ENCODE assay signal across 8 cellular contexts in the genomic region with DNA sequence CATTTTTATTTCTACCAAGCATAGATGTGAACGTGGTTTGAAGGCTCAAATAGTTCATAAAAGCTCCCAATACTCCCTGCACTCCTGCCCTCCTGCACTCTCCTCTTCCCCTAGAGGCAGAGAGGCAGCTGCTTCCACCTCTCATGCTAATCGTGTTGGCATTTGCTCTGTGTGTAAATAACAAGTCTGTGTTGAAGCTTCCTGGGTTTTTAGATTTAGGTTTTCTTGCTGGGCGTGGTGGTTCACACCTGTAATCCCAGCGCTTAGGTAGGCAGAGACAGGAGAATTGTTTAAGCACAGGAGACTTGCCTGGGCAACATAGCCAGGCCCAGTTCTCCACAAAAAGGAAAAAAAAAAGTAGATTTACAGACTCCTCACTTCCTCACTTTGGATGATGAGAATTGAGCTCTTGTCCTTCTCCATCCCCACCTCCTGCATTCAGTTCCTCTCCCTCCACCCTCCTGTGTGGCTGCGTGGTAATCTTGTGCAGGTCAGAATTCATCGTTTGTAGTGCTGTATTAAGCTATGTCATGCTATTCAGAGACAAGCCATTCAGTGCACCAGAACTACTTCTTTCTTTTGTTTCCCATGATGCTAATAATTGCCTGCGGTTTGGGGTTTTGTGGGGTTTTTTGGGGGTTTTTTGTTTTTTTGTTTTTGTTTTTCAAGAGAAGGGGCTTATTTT. TPM values are rescaled to one million over a fixed set of nuclear protein-coding genes. Genes with fewer than 3 reads are reported as not detected.
DNase-seq lines count a peak whose midpoint lies in the region; ATAC-seq and TF ChIP-seq lines count a peak whose summit lies in the region.

No MANE protein-coding gene starts in this region.

- H3K4me3 ChIP-seq in spleen = no peak overlapping the region
- H3K4me3 ChIP-seq in ovary = no peak overlapping the region

- peak overlapping the region; percentile 22 for H3K4me3 Mint-ChIP-seq in activated naive CD4-positive, alpha-beta T cell treated with anti-CD3 and anti-CD28 coated beads for 36 hours
- H3K4me3 Mint-ChIP-seq in T-helper 2 cell treated with Interferon-gamma antibody and Interleukin-4, amounts not matched to agents 5 μg/mL and 100 μg/mL, for 36 hours = peak overlapping the region; percentile 37

- CTCF ChIA-PET in activated naive CD4-positive, alpha-beta T cell treated with anti-CD3 and anti-CD28 coated beads for 36 hours (lab: Charles Lee) = interaction anchor here (0.7 to 17.7 kb wide), 10 partner anchors 10 to 71 kb away, joined by 3 to 241 read pairs (median 5); no protein-coding TSS in a partner anchor

- WGBS in spleen, 5 donors = 45 to 59% (median 51%) methylated on average over 7 of the region's 7 CpGs
- 39 to 55% (median 40%) methylated on average over 7 of the region's 7 CpGs for WGBS in ovary, 3 donors

- H3K9me3 ChIP-seq in spleen (no peaks in the 10 kb centered on the region), ovary (no peaks in the 10 kb centered on the region)

- TF ChIP-seq POLR2A in spleen (IDR thresholded peaks at IDR 0.05) = no peak
- no peak for TF ChIP-seq POLR2A in ovary (IDR thresholded peaks at IDR 0.05)

- H3K4me1 Mint-ChIP-seq in activated naive CD4-positive, alpha-beta T cell treated with anti-CD3 and anti-CD28 coated beads for 36 hours (ENCODE audit: low read depth) = peaks cover 33% of the 10 kb centered on the region
- peaks cover 29% of the 10 kb centered on the region for H3K4me1 Mint-ChIP-seq in T-helper 2 cell treated with Interferon-gamma antibody and Interleukin-4, amounts not matched to agents 5 μg/mL and 100 μg/mL, for 36 hours (ENCODE audit: low read depth)

- H3K36me3 ChIP-seq in spleen (no peaks in the 10 kb centered on the region), ovary (no peaks in the 10 kb centered on the region)

- intact Hi-C loops in activated naive CD4-positive, alpha-beta T cell treated with anti-CD3 and anti-CD28 coated beads for 36 hours (cut with micrococcal nuclease) = loop anchor here (1.0 kb wide), 1 partner anchor 11 kb away; no protein-coding TSS in a partner anchor
- intact Hi-C loops in spleen (cut with DNase I; ENCODE audit: low total_unique reads) = no loop called here
- intact Hi-C loops in ovary (cut with DNase I) = no loop called here

- peak overlapping the region; percentile 75 for H3K27ac Mint-ChIP-seq in activated naive CD4-positive, alpha-beta T cell treated with anti-CD3 and anti-CD28 coated beads for 36 hours
- peak overlapping the region; percentile 78 for H3K27ac Mint-ChIP-seq in T-helper 2 cell treated with Interferon-gamma antibody and Interleukin-4, amounts not matched to agents 5 μg/mL and 100 μg/mL, for 36 hours

- no peaks in the 10 kb centered on the region for H3K9me3 Mint-ChIP-seq in activated naive CD4-positive, alpha-beta T cell treated with anti-CD3 and anti-CD28 coated beads for 36 hours
- no peaks in the 10 kb centered on the region for H3K9me3 Mint-ChIP-seq in T-helper 2 cell treated with Interferon-gamma antibody and Interleukin-4, amounts not matched to agents 5 μg/mL and 100 μg/mL, for 36 hours

- no peaks in the 10 kb centered on the region for H3K27me3 Mint-ChIP-seq in activated naive CD4-positive, alpha-beta T cell treated with anti-CD3 and anti-CD28 coated beads for 36 hours (ENCODE audit: low read depth)
- no peaks in the 10 kb centered on the region for H3K27me3 Mint-ChIP-seq in T-helper 2 cell treated with Interferon-gamma antibody and Interleukin-4, amounts not matched to agents 5 μg/mL and 100 μg/mL, for 36 hours (ENCODE audit: low read depth)

- no peaks in the 10 kb centered on the region for H3K4me1 ChIP-seq in spleen
- H3K4me1 ChIP-seq in ovary (ENCODE audit: insufficient read depth) = no peaks in the 10 kb centered on the region

- ATAC-seq in HG02798 (IDR thresholded peaks at IDR 0.05; ENCODE audit: poor library complexity, unreplicated experiment) = peak; percentile 86

- H3K27me3 ChIP-seq in spleen (replicated peaks in 1 of 7) (peaks cover 0 to 34% (median 0%) of the 10 kb centered on the region in 7 donors), ovary (no peaks in the 10 kb centered on the region)

- H3K36me3 Mint-ChIP-seq in activated naive CD4-positive, alpha-beta T cell treated with anti-CD3 and anti-CD28 coated beads for 36 hours (ENCODE audit: low read depth) = no peaks in the 10 kb centered on the region
- no peaks in the 10 kb centered on the region for H3K36me3 Mint-ChIP-seq in T-helper 2 cell treated with Interferon-gamma antibody and Interleukin-4, amounts not matched to agents 5 μg/mL and 100 μg/mL, for 36 hours (ENCODE audit: low read depth)

- DNase-seq in activated naive CD4-positive, alpha-beta T cell treated with anti-CD3 and anti-CD28 coated beads for 36 hours = no peak
- DNase-seq in activated naive CD4-positive, alpha-beta T cell (lab: John Stamatoyannopoulos, UW) = no peak
- DNase-seq in T-helper 2 cell treated with Interferon-gamma antibody and Interleukin-4, amounts not matched to agents 5 μg/mL and 100 μg/mL, for 36 hours (ENCODE audit: low spot score) = no peak
- peak; percentile 15 for DNase-seq in spleen
- no peak for DNase-seq in ovary
- no peak for DNase-seq in NCI-H524 (lab: John Stamatoyannopoulos, UW)
- DNase-seq in EL = no peak

- H3K27ac ChIP-seq in spleen (no peak overlapping the region), ovary (no peak overlapping the region)

- no peak for TF ChIP-seq EP300 in ovary (IDR thresholded peaks at IDR 0.05)

- TF ChIP-seq CTCF in spleen (IDR thresholded peaks at IDR 0.05 in 8 of 11, conservative IDR thresholded peaks at IDR 0.05 in 3 of 11) = no peak
- TF ChIP-seq CTCF in ovary (IDR thresholded peaks at IDR 0.05) = no peak

RNA-seq across cellular contexts. Expression of gene MAL, which starts 37.4 kb away (rescaled TPM):
- total RNA-seq in activated naive CD4-positive, alpha-beta T cell treated with anti-CD3 and anti-CD28 coated beads for 36 hours = 10 to 100 TPM; 22.3 to 23.5 TPM
- 10 to 100 TPM in 3 of 7 donors, 1 to 10 TPM in 4; 4.7 to 18.8 (median 8.1) TPM for total RNA-seq in spleen
- 10 to 100 TPM in 1 of 3 donors, 1 to 10 TPM in 2; 8.4 to 12.7 (median 9.0) TPM for polyA plus RNA-seq in spleen
- total RNA-seq in ovary = 1 to 10 TPM in 4 of 7 donors, under 1 TPM in 1, not detected in 2; 0.45 to 2.2 (median 1.6) TPM
- polyA plus RNA-seq in ovary = 1 to 10 TPM in 1 of 2 donors, under 1 TPM in 1; 0.90 to 4.7 TPM

RNA-seq across cellular contexts. Expression of gene MRPS5, which starts 58.8 kb away (rescaled TPM):
- total RNA-seq in activated naive CD4-positive, alpha-beta T cell treated with anti-CD3 and anti-CD28 coated beads for 36 hours = 10 to 100 TPM; 90.4 to 96.0 TPM
- total RNA-seq in spleen (10 to 100 TPM; 37.5 to 63.6 (median 45.8) TPM), ovary (10 to 100 TPM; 32.4 to 45.4 (median 39.7) TPM)
- polyA plus RNA-seq in spleen (10 to 100 TPM; 53.4 to 92.2 (median 82.7) TPM), ovary (10 to 100 TPM; 36.2 to 62.9 TPM)
